10 cellular contexts compared by ENCODE assay signal in genomic region chr19:49870309-49870901, GRCh38. TPM values are rescaled to one million over a fixed set of nuclear protein-coding genes. Genes with fewer than 3 reads are reported as not detected.
DNase-seq lines count a peak whose midpoint lies in the region; ATAC-seq and TF ChIP-seq lines count a peak whose summit lies in the region.
"Had no signal": no experiment of that assay in that cellular context is flagged by ENCODE, and none has a peak within 500 bp of the region (broad histone marks: within the 10 kb centered on the region; RNA-seq: fewer than 3 reads in every experiment).

No MANE protein-coding gene starts in this region.

- H3K4me3 Mint-ChIP-seq in glutamatergic neuron (ENCODE audit: unreplicated experiment), result no peak overlapping the region

- peak overlapping the region; percentile 66 for H3K9ac ChIP-seq in SK-N-MC (ENCODE audit: insufficient read length)

- no peak for DNase-seq in GM12865 (ENCODE audit: low read depth)
- DNase-seq in SK-N-MC (ENCODE audit: low read depth, low spot score), result no peak
- DNase-seq in glutamatergic neuron, result no peak
- DNase-seq in skeletal muscle cell (ENCODE audit: low read depth), result no peak
- no peak for DNase-seq in NCI-H187 treated with DMSO at 0.1 percent for 48 hours (lab: John Stamatoyannopoulos, UW)
- no peak for DNase-seq in DMS 273 (lab: John Stamatoyannopoulos, UW; ENCODE audit: unreplicated experiment)
- DNase-seq: RPMI8226 had no signal

- peaks cover 18% of the 10 kb centered on the region for H3K4me1 Mint-ChIP-seq in glutamatergic neuron (ENCODE audit: low read depth, unreplicated experiment)

- no peaks in the 10 kb centered on the region for H3K9me3 ChIP-seq in SK-N-MC (ENCODE audit: low read depth, low read length)

- no peak overlapping the region for H3K27ac ChIP-seq in SK-N-MC

- peak overlapping the region; percentile 69 for H3K4me3 ChIP-seq in GM12865 (ENCODE audit: low read depth, low read length)
- H3K4me3 ChIP-seq in SK-N-MC, result peak overlapping the region; percentile 78
- H3K4me3 ChIP-seq in skeletal muscle cell (ENCODE audit: low read depth, low read length), result peak overlapping the region; percentile 54

- peaks cover 11% of the 10 kb centered on the region for H3K9me3 Mint-ChIP-seq in glutamatergic neuron (ENCODE audit: unreplicated experiment)

- TF ChIP-seq POLR2A in GM18505 (IDR thresholded peaks at IDR 0.05; ENCODE audit: borderline replicate concordance, extremely low read depth, insufficient read depth, insufficient read length), result no peak

- no peaks in the 10 kb centered on the region for H3K36me3 Mint-ChIP-seq in glutamatergic neuron (ENCODE audit: unreplicated experiment)

- H3K36me3 ChIP-seq in SK-N-MC (ENCODE audit: insufficient read depth, low read length), result peaks cover 8% of the 10 kb centered on the region

- TF ChIP-seq CTCF in GM12865 (IDR thresholded peaks at IDR 0.05; ENCODE audit: insufficient read depth, low read depth, low read length, missing control alignments) (no peak), glutamatergic neuron (IDR thresholded peaks at IDR 0.05; ENCODE audit: partially characterized antibody, unreplicated experiment) (no peak)

- H3K27ac Mint-ChIP-seq in glutamatergic neuron (ENCODE audit: unreplicated experiment), result peak overlapping the region; percentile 96

- H3K27me3 Mint-ChIP-seq in glutamatergic neuron (ENCODE audit: unreplicated experiment), result peaks cover 13% of the 10 kb centered on the region

- no peak for ATAC-seq in HG03196 (IDR thresholded peaks at IDR 0.05; ENCODE audit: unreplicated experiment)
- ATAC-seq in GM18505 (IDR thresholded peaks at IDR 0.05; ENCODE audit: unreplicated experiment), result no peak

RNA-seq across cellular contexts. Expression of gene PNKP, which starts 3.0 kb away (rescaled TPM):
- 81.3 TPM for total RNA-seq in glutamatergic neuron (ENCODE audit: unreplicated experiment)

RNA-seq across cellular contexts. Expression of gene AKT1S1, which starts 6.8 kb away (rescaled TPM):
- total RNA-seq in glutamatergic neuron (ENCODE audit: unreplicated experiment), result 23.7 TPM

RNA-seq across cellular contexts. Expression of gene TBC1D17, which starts 7.1 kb away (rescaled TPM):
- total RNA-seq in glutamatergic neuron (ENCODE audit: unreplicated experiment), result 56.8 TPM

RNA-seq across cellular contexts. Expression of gene PTOV1, which starts 19.4 kb away (rescaled TPM):
- 342 TPM for total RNA-seq in glutamatergic neuron (ENCODE audit: unreplicated experiment)

RNA-seq across cellular contexts. Expression of gene IL4I1, which starts 26.3 kb away (rescaled TPM):
- total RNA-seq in glutamatergic neuron (ENCODE audit: unreplicated experiment), result 0.59 TPM
- total RNA-seq: esophagus mucosa had no signal
